ENCODE assay signal across 9 cellular contexts in genomic region chr7:142880886-142881505, GRCh38. TPM values are rescaled to one million over a fixed set of nuclear protein-coding genes. Genes with fewer than 3 reads are reported as not detected.
DNase-seq lines count a peak whose midpoint lies in the region; ATAC-seq, FAIRE-seq and TF ChIP-seq lines count a peak whose summit lies in the region.
"Had no signal": no experiment of that assay in that cellular context is flagged by ENCODE, and none has a peak within 500 bp of the region (broad histone marks: within the 10 kb centered on the region; RNA-seq: fewer than 3 reads in every experiment).

No MANE protein-coding gene starts in this region.

- H3K4me3 ChIP-seq in OCI-LY3 (ENCODE audit: low read length): no peak overlapping the region
- H3K4me3 ChIP-seq in kidney (ENCODE audit: low read length in 2 of 2): no peak overlapping the region

- H3K4me3 Mint-ChIP-seq in activated naive CD8-positive, alpha-beta T cell treated with anti-CD3 and anti-CD28 coated beads for 36 hours: no peak overlapping the region
- no peak overlapping the region for H3K4me3 Mint-ChIP-seq in stimulated activated naive B cell treated with anti-CD40 and anti-IgM and Interleukin-4, amounts not matched to agents 10 μg/mL and 1 μg/mL and 100 μg/mL, for 72 hours

- H3K27me3 Mint-ChIP-seq in activated naive CD8-positive, alpha-beta T cell treated with anti-CD3 and anti-CD28 coated beads for 36 hours: no peaks in the 10 kb centered on the region
- peaks cover 10 to 14% of the 10 kb centered on the region in 2 donors for H3K27me3 Mint-ChIP-seq in stimulated activated naive B cell treated with anti-CD40 and anti-IgM and Interleukin-4, amounts not matched to agents 10 μg/mL and 1 μg/mL and 100 μg/mL, for 72 hours

- no peaks in the 10 kb centered on the region for H3K9me3 Mint-ChIP-seq in activated naive CD8-positive, alpha-beta T cell treated with anti-CD3 and anti-CD28 coated beads for 36 hours
- H3K9me3 Mint-ChIP-seq in stimulated activated naive B cell treated with anti-CD40 and anti-IgM and Interleukin-4, amounts not matched to agents 10 μg/mL and 1 μg/mL and 100 μg/mL, for 72 hours: no peaks in the 10 kb centered on the region

- DNase-seq in NOMO-1 treated with DMSO at 0.1 percent for 48 hours (lab: John Stamatoyannopoulos, UW; ENCODE audit: unreplicated experiment): peak; percentile 0
- no peak for DNase-seq in NOMO-1 treated with dmso at 0.1 percent for 144 hours (lab: John Stamatoyannopoulos, UW; ENCODE audit: unreplicated experiment)
- peak; percentile 38 for DNase-seq in activated naive CD8-positive, alpha-beta T cell treated with anti-CD3 and anti-CD28 coated beads for 36 hours
- no peak for DNase-seq in kidney
- peak; percentile 32 for DNase-seq in stimulated activated naive B cell treated with anti-CD40 and anti-IgM and Interleukin-4, amounts not matched to agents 10 μg/mL and 1 μg/mL and 100 μg/mL, for 72 hours
- no peak for DNase-seq in inferior parietal cortex (ENCODE audit: extremely low spot score)

- H3K4me1 Mint-ChIP-seq in activated naive CD8-positive, alpha-beta T cell treated with anti-CD3 and anti-CD28 coated beads for 36 hours: no peaks in the 10 kb centered on the region
- peaks cover 7 to 8% of the 10 kb centered on the region in 2 donors for H3K4me1 Mint-ChIP-seq in stimulated activated naive B cell treated with anti-CD40 and anti-IgM and Interleukin-4, amounts not matched to agents 10 μg/mL and 1 μg/mL and 100 μg/mL, for 72 hours

- H3K36me3 ChIP-seq in OCI-LY3 (replicated peaks; ENCODE audit: low read depth, low read length): no peaks in the 10 kb centered on the region
- no peaks in the 10 kb centered on the region for H3K36me3 ChIP-seq in kidney (ENCODE audit: control insufficient read depth in 1 of 2, insufficient read depth in 2 of 2, low read length in 2 of 2)

- intact Hi-C loops in kidney (cut with DNase I): no loop called here

- H3K9ac ChIP-seq in OCI-LY3 (ENCODE audit: low read length) (no peak overlapping the region), kidney (ENCODE audit: low read length in 2 of 2) (no peak overlapping the region)

- H4K20me1 ChIP-seq in OCI-LY3 (ENCODE audit: insufficient read depth, low read length): no peaks in the 10 kb centered on the region

- ATAC-seq in HG02678 (IDR thresholded peaks at IDR 0.05; ENCODE audit: unreplicated experiment): peak; percentile 59
- peak; percentile 64 to 75 for ATAC-seq in stimulated activated naive B cell treated with anti-CD40 and anti-IgM and Interleukin-4, amounts not matched to agents 10 μg/mL and 1 μg/mL and 100 μg/mL, for 72 hours (replicated peaks)

- no peak for FAIRE-seq in kidney (lab: Jason Lieb, UNC)

- peaks cover 1% of the 10 kb centered on the region for H3K36me3 Mint-ChIP-seq in activated naive CD8-positive, alpha-beta T cell treated with anti-CD3 and anti-CD28 coated beads for 36 hours
- no peaks in the 10 kb centered on the region for H3K36me3 Mint-ChIP-seq in stimulated activated naive B cell treated with anti-CD40 and anti-IgM and Interleukin-4, amounts not matched to agents 10 μg/mL and 1 μg/mL and 100 μg/mL, for 72 hours

- no peak overlapping the region for H3K27ac Mint-ChIP-seq in activated naive CD8-positive, alpha-beta T cell treated with anti-CD3 and anti-CD28 coated beads for 36 hours
- no peak overlapping the region for H3K27ac Mint-ChIP-seq in stimulated activated naive B cell treated with anti-CD40 and anti-IgM and Interleukin-4, amounts not matched to agents 10 μg/mL and 1 μg/mL and 100 μg/mL, for 72 hours

- H3K9me3 ChIP-seq in OCI-LY3 (ENCODE audit: insufficient read depth, low read length) (no peaks in the 10 kb centered on the region), kidney (ENCODE audit: control insufficient read depth in 1 of 2, low read length in 2 of 2) (no peaks in the 10 kb centered on the region)

- H3K79me2 ChIP-seq in OCI-LY3 (ENCODE audit: low read length): no peaks in the 10 kb centered on the region

- peak; percentile 87 for TF ChIP-seq CTCF in OCI-LY3 (IDR thresholded peaks at IDR 0.05; ENCODE audit: low read depth, low read length)
- peak; percentile 79 for TF ChIP-seq CTCF in kidney (IDR thresholded peaks at IDR 0.05; ENCODE audit: borderline replicate concordance, extremely low read depth, insufficient read depth)

- peak overlapping the region; percentile 49 for H3K4me2 ChIP-seq in OCI-LY3 (ENCODE audit: low read length)

- peaks cover 40% of the 10 kb centered on the region for H3K4me1 ChIP-seq in OCI-LY3 (ENCODE audit: low read length)
- no peaks in the 10 kb centered on the region for H3K4me1 ChIP-seq in kidney (ENCODE audit: control insufficient read depth in 1 of 2, insufficient read depth in 1 of 2, low read depth in 1 of 2, low read length in 2 of 2)

- no peak overlapping the region for H3K27ac ChIP-seq in OCI-LY3 (ENCODE audit: low read length)
- no peak overlapping the region for H3K27ac ChIP-seq in kidney (ENCODE audit: low read depth in 2 of 2, low read length in 2 of 2)

- peak overlapping the region; percentile 76; the same call in 1 of the 2 replicates for H2AFZ ChIP-seq in OCI-LY3 (ENCODE audit: low read depth, low read length)

- peaks cover 23% of the 10 kb centered on the region for H3K27me3 ChIP-seq in OCI-LY3 (ENCODE audit: low read depth, low read length)

RNA-seq across cellular contexts. Expression of gene TRPV6, which starts 4.5 kb away (rescaled TPM):
- total RNA-seq in activated naive CD8-positive, alpha-beta T cell treated with anti-CD3 and anti-CD28 coated beads for 36 hours: not detected
- total RNA-seq in kidney: 4.4 TPM
- polyA plus RNA-seq in kidney (ENCODE audit: insufficient read depth, low read depth, low replicate concordance): 5.5 TPM
- total RNA-seq: dermis microvascular lymphatic vessel endothelial cell had no signal

RNA-seq across cellular contexts. Expression of gene EPHB6, which starts 26.1 kb away (rescaled TPM):
- total RNA-seq in activated naive CD8-positive, alpha-beta T cell treated with anti-CD3 and anti-CD28 coated beads for 36 hours: 10 to 100 TPM in 1 of 2 experiments, 1 to 10 TPM in 1; 9.0 to 10.0 TPM
- total RNA-seq in kidney: 17.4 TPM
- polyA plus RNA-seq in kidney (ENCODE audit: insufficient read depth, low read depth, low replicate concordance): 10.4 TPM

RNA-seq across cellular contexts. Expression of gene TRPV5, which starts 52.5 kb away (rescaled TPM):
- total RNA-seq in activated naive CD8-positive, alpha-beta T cell treated with anti-CD3 and anti-CD28 coated beads for 36 hours: not detected
- 1.4 TPM for total RNA-seq in kidney
- 1.3 TPM for polyA plus RNA-seq in kidney (ENCODE audit: insufficient read depth, low read depth, low replicate concordance)
- total RNA-seq: dermis microvascular lymphatic vessel endothelial cell had no signal

RNA-seq across cellular contexts. Expression of gene LLCFC1, which starts 58.3 kb away (rescaled TPM):
- total RNA-seq in activated naive CD8-positive, alpha-beta T cell treated with anti-CD3 and anti-CD28 coated beads for 36 hours: not detected
- not detected for total RNA-seq in kidney
- not detected for polyA plus RNA-seq in kidney (ENCODE audit: insufficient read depth, low read depth, low replicate concordance)
- total RNA-seq: dermis microvascular lymphatic vessel endothelial cell had no signal

Comparison
In these comparisons a context has a peak if more than half of its experiments do, and no peak if none do; other contexts are left out.
1. DNase-seq: peak in NOMO-1 treated with DMSO at 0.1 percent for 48 hours (single experiment), activated naive CD8-positive, alpha-beta T cell treated with anti-CD3 and anti-CD28 coated beads for 36 hours (single experiment) and stimulated activated naive B cell treated with anti-CD40 and anti-IgM and Interleukin-4, amounts not matched to agents 10 μg/mL and 1 μg/mL and 100 μg/mL, for 72 hours (single experiment); none in NOMO-1 treated with dmso at 0.1 percent for 144 hours (single experiment), kidney (single experiment) and inferior parietal cortex (single experiment).